7 cellular contexts compared by ENCODE assay signal in genomic region chr10:44114441-44114840, GRCh38.
"Had no signal": no experiment of that assay in that cellular context is flagged by ENCODE, and none has a peak within 500 bp of the region (broad histone marks: within the 10 kb centered on the region; RNA-seq: fewer than 3 reads in every experiment).

No MANE protein-coding gene starts in this region.

- H3K9ac ChIP-seq: GM23248 had no signal

- DNase-seq: GM23248, GOT3, H7, HCEC 1CT, KBM-7 had no signal

- H3K4me3 Mint-ChIP-seq: IgD-negative memory B cell had no signal

- FAIRE-seq: HTR-8/SVneo had no signal

- H2AFZ ChIP-seq: GM23248 had no signal

- H3K27ac Mint-ChIP-seq: IgD-negative memory B cell had no signal

- H3K36me3 Mint-ChIP-seq: IgD-negative memory B cell had no signal

- H3K4me3 ChIP-seq: GM23248 had no signal

- H3K27me3 Mint-ChIP-seq: IgD-negative memory B cell had no signal

- H3K27ac ChIP-seq: GM23248 had no signal

- H3K4me1 Mint-ChIP-seq: IgD-negative memory B cell had no signal
